Comparison of ENCODE assay signal across 1 cellular context in the genomic region with DNA sequence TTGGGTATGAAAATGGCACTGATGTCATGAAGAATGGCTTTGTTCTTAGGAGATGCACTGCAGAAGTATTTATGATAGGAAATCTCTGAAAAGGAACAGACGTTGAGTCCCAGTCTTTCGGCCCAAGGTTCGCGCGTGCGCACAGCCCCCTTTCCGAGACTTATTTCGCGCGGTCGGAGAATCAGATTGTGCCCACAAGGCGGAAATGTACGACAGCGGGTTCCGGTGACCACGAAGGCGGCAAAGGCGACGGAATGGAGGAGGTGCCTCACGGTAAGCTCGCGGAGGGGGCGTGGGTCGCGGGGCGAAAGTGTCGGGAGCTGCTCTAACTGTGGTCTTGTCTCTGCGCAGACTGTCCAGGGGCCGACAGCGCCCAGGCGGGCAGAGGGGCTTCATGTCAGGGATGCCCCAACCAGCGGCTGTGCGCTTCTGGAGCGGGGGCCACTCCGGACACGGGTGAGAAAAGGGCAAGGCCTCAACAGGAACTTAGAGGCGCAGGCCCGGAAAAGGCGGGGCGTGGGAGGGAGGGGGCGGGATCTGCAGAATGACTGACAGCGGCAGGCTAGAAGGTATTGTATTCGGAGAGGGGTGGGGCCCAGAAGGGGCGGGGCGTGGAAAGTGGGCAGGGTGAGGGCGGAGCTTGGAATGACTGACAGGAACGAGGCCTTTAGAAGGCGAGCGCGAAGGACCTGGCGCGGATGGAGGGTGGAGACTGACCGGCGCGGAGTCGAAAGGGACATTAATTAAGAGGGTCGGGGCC.
TF ChIP-seq lines count a peak whose summit lies in the region.

A gene (plus strand): TSS at position 233 of the 760 bp plus-strand sequence. CDS start 22 bp downstream, at position 255.

TF ChIP-seq in HepG2, 621 proteins besides CTCF, POLR2A, EP300 and RAD21 (continued from another document and continues in another):
- TF ChIP-seq HCFC1 (IDR thresholded peaks at IDR 0.05; ENCODE audit: low read depth, low read length) = peak; percentile 67
- TF ChIP-seq, protein P1, sequence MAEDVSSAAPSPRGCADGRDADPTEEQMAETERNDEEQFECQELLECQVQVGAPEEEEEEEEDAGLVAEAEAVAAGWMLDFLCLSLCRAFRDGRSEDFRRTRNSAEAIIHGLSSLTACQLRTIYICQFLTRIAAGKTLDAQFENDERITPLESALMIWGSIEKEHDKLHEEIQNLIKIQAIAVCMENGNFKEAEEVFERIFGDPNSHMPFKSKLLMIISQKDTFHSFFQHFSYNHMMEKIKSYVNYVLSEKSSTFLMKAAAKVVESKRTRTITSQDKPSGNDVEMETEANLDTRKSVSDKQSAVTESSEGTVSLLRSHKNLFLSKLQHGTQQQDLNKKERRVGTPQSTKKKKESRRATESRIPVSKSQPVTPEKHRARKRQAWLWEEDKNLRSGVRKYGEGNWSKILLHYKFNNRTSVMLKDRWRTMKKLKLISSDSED (CRISPR knock-in tag; IDR thresholded peaks at IDR 0.05) = no peak
- peak; percentile 74 for TF ChIP-seq FOSL2 (CRISPR knock-in tag; IDR thresholded peaks at IDR 0.05)
- TF ChIP-seq CAMTA2 (CRISPR knock-in tag; IDR thresholded peaks at IDR 0.05; ENCODE audit: borderline replicate concordance) = peak; percentile 59; the same call in 1 of the 2 replicates
- 0 out of 2 replicates have a peak, but pooled peaks have one; percentile 66 for TF ChIP-seq GTF2F1 (IDR thresholded peaks at IDR 0.05; ENCODE audit: low read length)
- no peak; the same call in 1 of the 2 replicates for TF ChIP-seq SOX13 (IDR thresholded peaks at IDR 0.05)
- peak in 1 of 2 experiments; percentile 36; a peak in 1 of 4 replicates for TF ChIP-seq SOX13 (CRISPR knock-in tag; conservative IDR thresholded peaks at IDR 0.05 in 1 of 2, IDR thresholded peaks at IDR 0.05 in 1 of 2)
- TF ChIP-seq, protein P2, sequence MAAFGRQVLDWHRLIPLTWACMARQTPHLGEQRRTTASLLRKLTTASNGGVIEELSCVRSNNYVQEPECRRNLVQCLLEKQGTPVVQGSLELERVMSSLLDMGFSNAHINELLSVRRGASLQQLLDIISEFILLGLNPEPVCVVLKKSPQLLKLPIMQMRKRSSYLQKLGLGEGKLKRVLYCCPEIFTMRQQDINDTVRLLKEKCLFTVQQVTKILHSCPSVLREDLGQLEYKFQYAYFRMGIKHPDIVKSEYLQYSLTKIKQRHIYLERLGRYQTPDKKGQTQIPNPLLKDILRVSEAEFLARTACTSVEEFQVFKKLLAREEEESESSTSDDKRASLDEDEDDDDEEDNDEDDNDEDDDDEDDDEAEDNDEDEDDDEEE (CRISPR knock-in tag; IDR thresholded peaks at IDR 0.05) = peak; percentile 80; the same call in 1 of the 2 replicates
- peak; percentile 60; the same call in 1 of the 2 replicates for TF ChIP-seq DPF2 (CRISPR knock-in tag; IDR thresholded peaks at IDR 0.05; ENCODE audit: borderline replicate concordance, low read depth)
- TF ChIP-seq, protein P3, sequence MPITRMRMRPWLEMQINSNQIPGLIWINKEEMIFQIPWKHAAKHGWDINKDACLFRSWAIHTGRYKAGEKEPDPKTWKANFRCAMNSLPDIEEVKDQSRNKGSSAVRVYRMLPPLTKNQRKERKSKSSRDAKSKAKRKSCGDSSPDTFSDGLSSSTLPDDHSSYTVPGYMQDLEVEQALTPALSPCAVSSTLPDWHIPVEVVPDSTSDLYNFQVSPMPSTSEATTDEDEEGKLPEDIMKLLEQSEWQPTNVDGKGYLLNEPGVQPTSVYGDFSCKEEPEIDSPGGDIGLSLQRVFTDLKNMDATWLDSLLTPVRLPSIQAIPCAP (CRISPR knock-in tag; IDR thresholded peaks at IDR 0.05; ENCODE audit: low read depth) = peak; percentile 94
- peak; percentile 30 for TF ChIP-seq ZNF629 (CRISPR knock-in tag; conservative IDR thresholded peaks at IDR 0.05)
- TF ChIP-seq, protein P4, sequence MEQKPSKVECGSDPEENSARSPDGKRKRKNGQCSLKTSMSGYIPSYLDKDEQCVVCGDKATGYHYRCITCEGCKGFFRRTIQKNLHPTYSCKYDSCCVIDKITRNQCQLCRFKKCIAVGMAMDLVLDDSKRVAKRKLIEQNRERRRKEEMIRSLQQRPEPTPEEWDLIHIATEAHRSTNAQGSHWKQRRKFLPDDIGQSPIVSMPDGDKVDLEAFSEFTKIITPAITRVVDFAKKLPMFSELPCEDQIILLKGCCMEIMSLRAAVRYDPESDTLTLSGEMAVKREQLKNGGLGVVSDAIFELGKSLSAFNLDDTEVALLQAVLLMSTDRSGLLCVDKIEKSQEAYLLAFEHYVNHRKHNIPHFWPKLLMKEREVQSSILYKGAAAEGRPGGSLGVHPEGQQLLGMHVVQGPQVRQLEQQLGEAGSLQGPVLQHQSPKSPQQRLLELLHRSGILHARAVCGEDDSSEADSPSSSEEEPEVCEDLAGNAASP (CRISPR knock-in tag; IDR thresholded peaks at IDR 0.05; ENCODE audit: borderline replicate concordance) = no peak
- TF ChIP-seq, protein P5, sequence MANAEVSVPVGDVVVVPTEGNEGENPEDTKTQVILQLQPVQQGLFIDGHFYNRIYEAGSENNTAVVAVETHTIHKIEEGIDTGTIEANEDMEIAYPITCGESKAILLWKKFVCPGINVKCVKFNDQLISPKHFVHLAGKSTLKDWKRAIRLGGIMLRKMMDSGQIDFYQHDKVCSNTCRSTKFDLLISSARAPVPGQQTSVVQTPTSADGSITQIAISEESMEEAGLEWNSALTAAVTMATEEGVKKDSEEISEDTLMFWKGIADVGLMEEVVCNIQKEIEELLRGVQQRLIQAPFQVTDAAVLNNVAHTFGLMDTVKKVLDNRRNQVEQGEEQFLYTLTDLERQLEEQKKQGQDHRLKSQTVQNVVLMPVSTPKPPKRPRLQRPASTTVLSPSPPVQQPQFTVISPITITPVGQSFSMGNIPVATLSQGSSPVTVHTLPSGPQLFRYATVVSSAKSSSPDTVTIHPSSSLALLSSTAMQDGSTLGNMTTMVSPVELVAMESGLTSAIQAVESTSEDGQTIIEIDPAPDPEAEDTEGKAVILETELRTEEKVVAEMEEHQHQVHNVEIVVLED (CRISPR knock-in tag; IDR thresholded peaks at IDR 0.05; ENCODE audit: borderline replicate concordance) = peak; percentile 84
- peak; percentile 74 for TF ChIP-seq CREB1 (IDR thresholded peaks at IDR 0.05)
- peak; percentile 87 for TF ChIP-seq CREB1 (CRISPR knock-in tag; IDR thresholded peaks at IDR 0.05)
- peak; percentile 99; the same call in 1 of the 2 replicates for TF ChIP-seq ZNF83 (CRISPR knock-in tag; IDR thresholded peaks at IDR 0.05; ENCODE audit: borderline replicate concordance)
- peak; percentile 99 for TF ChIP-seq ZNF547 (CRISPR knock-in tag; IDR thresholded peaks at IDR 0.05)
- TF ChIP-seq, protein P6, sequence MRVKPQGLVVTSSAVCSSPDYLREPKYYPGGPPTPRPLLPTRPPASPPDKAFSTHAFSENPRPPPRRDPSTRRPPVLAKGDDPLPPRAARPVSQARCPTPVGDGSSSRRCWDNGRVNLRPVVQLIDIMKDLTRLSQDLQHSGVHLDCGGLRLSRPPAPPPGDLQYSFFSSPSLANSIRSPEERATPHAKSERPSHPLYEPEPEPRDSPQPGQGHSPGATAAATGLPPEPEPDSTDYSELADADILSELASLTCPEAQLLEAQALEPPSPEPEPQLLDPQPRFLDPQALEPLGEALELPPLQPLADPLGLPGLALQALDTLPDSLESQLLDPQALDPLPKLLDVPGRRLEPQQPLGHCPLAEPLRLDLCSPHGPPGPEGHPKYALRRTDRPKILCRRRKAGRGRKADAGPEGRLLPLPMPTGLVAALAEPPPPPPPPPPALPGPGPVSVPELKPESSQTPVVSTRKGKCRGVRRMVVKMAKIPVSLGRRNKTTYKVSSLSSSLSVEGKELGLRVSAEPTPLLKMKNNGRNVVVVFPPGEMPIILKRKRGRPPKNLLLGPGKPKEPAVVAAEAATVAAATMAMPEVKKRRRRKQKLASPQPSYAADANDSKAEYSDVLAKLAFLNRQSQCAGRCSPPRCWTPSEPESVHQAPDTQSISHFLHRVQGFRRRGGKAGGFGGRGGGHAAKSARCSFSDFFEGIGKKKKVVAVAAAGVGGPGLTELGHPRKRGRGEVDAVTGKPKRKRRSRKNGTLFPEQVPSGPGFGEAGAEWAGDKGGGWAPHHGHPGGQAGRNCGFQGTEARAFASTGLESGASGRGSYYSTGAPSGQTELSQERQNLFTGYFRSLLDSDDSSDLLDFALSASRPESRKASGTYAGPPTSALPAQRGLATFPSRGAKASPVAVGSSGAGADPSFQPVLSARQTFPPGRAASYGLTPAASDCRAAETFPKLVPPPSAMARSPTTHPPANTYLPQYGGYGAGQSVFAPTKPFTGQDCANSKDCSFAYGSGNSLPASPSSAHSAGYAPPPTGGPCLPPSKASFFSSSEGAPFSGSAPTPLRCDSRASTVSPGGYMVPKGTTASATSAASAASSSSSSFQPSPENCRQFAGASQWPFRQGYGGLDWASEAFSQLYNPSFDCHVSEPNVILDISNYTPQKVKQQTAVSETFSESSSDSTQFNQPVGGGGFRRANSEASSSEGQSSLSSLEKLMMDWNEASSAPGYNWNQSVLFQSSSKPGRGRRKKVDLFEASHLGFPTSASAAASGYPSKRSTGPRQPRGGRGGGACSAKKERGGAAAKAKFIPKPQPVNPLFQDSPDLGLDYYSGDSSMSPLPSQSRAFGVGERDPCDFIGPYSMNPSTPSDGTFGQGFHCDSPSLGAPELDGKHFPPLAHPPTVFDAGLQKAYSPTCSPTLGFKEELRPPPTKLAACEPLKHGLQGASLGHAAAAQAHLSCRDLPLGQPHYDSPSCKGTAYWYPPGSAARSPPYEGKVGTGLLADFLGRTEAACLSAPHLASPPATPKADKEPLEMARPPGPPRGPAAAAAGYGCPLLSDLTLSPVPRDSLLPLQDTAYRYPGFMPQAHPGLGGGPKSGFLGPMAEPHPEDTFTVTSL (CRISPR knock-in tag; IDR thresholded peaks at IDR 0.05; ENCODE audit: borderline replicate concordance) = 0 out of 2 replicates have a peak, but pooled peaks have one; percentile 52
- TF ChIP-seq GZF1 (CRISPR knock-in tag; IDR thresholded peaks at IDR 0.05) = peak; percentile 71; the same call in 1 of the 2 replicates
- TF ChIP-seq GABPB1 (CRISPR knock-in tag; IDR thresholded peaks at IDR 0.05) = peak; percentile 95
- peak; percentile 82; the same call in 1 of the 2 replicates for TF ChIP-seq ZNF616 (CRISPR knock-in tag; IDR thresholded peaks at IDR 0.05; ENCODE audit: low read depth)
- TF ChIP-seq ZNF839 (CRISPR knock-in tag; IDR thresholded peaks at IDR 0.05; ENCODE audit: borderline replicate concordance) = peak; percentile 97; the same call in 1 of the 2 replicates
- TF ChIP-seq ZFAT (CRISPR knock-in tag; conservative IDR thresholded peaks at IDR 0.05) = peak; percentile 55; the same call in 1 of the 2 replicates
- TF ChIP-seq ARNT (IDR thresholded peaks at IDR 0.05) = no peak
- TF ChIP-seq, protein P7, sequence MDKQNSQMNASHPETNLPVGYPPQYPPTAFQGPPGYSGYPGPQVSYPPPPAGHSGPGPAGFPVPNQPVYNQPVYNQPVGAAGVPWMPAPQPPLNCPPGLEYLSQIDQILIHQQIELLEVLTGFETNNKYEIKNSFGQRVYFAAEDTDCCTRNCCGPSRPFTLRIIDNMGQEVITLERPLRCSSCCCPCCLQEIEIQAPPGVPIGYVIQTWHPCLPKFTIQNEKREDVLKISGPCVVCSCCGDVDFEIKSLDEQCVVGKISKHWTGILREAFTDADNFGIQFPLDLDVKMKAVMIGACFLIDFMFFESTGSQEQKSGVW (CRISPR knock-in tag; IDR thresholded peaks at IDR 0.05; ENCODE audit: borderline replicate concordance) = no peak
- peak; percentile 86; the same call in 1 of the 2 replicates for TF ChIP-seq ZNF354B (CRISPR knock-in tag; IDR thresholded peaks at IDR 0.05)
- TF ChIP-seq, protein P8, sequence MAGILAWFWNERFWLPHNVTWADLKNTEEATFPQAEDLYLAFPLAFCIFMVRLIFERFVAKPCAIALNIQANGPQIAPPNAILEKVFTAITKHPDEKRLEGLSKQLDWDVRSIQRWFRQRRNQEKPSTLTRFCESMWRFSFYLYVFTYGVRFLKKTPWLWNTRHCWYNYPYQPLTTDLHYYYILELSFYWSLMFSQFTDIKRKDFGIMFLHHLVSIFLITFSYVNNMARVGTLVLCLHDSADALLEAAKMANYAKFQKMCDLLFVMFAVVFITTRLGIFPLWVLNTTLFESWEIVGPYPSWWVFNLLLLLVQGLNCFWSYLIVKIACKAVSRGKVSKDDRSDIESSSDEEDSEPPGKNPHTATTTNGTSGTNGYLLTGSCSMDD (CRISPR knock-in tag; IDR thresholded peaks at IDR 0.05) = no peak
- peak; percentile 89; the same call in 1 of the 2 replicates for TF ChIP-seq ZSCAN20 (CRISPR knock-in tag; IDR thresholded peaks at IDR 0.05; ENCODE audit: borderline replicate concordance)
- TF ChIP-seq, protein P9, sequence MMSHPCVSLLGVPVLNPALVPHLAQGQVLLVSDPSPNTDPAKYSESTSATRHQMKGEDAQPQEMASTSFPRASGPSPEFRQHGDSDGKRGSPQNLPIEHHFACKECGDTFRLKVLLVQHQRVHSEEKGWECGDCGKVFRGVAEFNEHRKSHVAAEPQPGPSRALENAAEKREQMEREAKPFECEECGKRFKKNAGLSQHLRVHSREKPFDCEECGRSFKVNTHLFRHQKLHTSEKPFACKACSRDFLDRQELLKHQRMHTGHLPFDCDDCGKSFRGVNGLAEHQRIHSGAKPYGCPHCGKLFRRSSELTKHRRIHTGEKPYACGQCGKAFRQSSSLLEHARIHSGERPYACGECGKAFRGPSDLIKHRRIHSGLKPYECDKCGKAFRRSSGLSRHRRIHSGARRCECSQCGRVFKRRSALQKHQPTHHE (CRISPR knock-in tag; IDR thresholded peaks at IDR 0.05; ENCODE audit: borderline replicate concordance) = peak; percentile 98
- TF ChIP-seq ZNF510 (CRISPR knock-in tag; IDR thresholded peaks at IDR 0.05; ENCODE audit: low read depth) = peak; percentile 98
- 0 out of 2 replicates have a peak, but pooled peaks have one; percentile 82 for TF ChIP-seq TGIF2 (CRISPR knock-in tag; IDR thresholded peaks at IDR 0.05)
- TF ChIP-seq PHF5A (CRISPR knock-in tag; IDR thresholded peaks at IDR 0.05; ENCODE audit: low read depth, unreplicated experiment) = peak; percentile 22
- TF ChIP-seq NR1H2 (CRISPR knock-in tag; IDR thresholded peaks at IDR 0.05; ENCODE audit: borderline replicate concordance, low read depth) = peak; percentile 94
- TF ChIP-seq KAT8 (CRISPR knock-in tag; IDR thresholded peaks at IDR 0.05) = peak; percentile 97
- 0 out of 2 replicates have a peak, but pooled peaks have one; percentile 69 for TF ChIP-seq ZNF674 (CRISPR knock-in tag; IDR thresholded peaks at IDR 0.05; ENCODE audit: low read depth)
- TF ChIP-seq, protein P10, sequence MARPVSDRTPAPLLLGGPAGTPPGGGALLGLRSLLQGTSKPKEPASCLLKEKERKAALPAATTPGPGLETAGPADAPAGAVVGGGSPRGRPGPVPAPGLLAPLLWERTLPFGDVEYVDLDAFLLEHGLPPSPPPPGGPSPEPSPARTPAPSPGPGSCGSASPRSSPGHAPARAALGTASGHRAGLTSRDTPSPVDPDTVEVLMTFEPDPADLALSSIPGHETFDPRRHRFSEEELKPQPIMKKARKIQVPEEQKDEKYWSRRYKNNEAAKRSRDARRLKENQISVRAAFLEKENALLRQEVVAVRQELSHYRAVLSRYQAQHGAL (CRISPR knock-in tag; IDR thresholded peaks at IDR 0.05; ENCODE audit: not compliant biosample characterization) = peak; percentile 46
- 0 out of 2 replicates have a peak, but pooled peaks have one; percentile 52 for TF ChIP-seq LCORL (IDR thresholded peaks at IDR 0.05)
- TF ChIP-seq LCORL (CRISPR knock-in tag; IDR thresholded peaks at IDR 0.05) = peak; percentile 93
- TF ChIP-seq MEIS2 (CRISPR knock-in tag; IDR thresholded peaks at IDR 0.05) = peak; percentile 82; the same call in 1 of the 2 replicates
- peak; percentile 74; the same call in 1 of the 2 replicates for TF ChIP-seq GPN1 (CRISPR knock-in tag; IDR thresholded peaks at IDR 0.05; ENCODE audit: borderline replicate concordance)
